In the genomic region with DNA sequence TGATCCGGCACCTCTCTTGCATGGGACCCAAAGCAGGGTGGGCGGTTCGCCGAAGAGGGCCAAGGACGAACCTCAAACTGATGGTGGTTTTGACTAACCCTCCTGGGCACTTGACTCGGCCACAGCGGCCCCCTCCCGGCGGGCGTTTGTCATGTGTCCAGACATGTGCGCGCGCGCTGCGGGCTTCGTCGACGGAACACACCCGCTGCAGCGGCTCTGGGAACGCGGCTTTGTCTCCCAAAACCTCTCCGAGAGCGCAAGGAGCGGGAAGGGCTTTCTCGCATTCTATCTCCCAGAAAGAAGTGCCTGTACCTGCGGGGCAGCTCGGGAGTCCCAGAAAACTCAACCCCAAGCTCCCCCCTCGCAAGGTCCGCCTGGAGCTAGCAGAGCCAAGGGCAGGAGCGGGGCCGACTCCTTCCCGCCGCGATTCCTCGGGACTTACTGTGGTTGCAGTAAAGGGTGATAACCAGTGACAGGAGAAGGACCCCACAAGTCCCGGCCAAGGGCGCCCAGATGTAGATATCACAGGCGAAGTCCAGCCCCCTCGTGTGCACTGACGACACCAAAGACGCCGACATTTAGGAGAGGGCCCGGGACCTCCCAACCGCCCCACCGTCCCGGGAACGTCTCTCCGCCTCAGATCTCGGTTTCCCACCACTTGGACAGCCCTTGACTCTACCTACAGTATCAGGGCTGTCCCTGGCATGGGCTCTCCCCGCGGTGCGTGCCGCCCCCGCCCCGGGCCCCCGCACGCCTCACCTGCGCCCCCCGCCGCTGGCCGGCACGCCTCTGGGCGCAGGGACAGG, we compare ENCODE assay signal across 10 cellular contexts. TPM values are rescaled to one million over a fixed set of nuclear protein-coding genes. Genes with fewer than 3 reads are reported as not detected.
A peak's percentile ranks its signal among the peaks of the same experiment; 100 is the strongest.
DNase-seq lines count a peak whose midpoint lies in the region; FAIRE-seq and TF ChIP-seq lines count a peak whose summit lies in the region.
"Had no signal": no experiment of that assay in that cellular context is flagged by ENCODE, and none has a peak within 500 bp of the region (broad histone marks: within the 10 kb centered on the region; RNA-seq: fewer than 3 reads in every experiment).

No MANE protein-coding gene starts in this region.

- no peak overlapping the region for H4K5ac ChIP-seq in H1 (ENCODE audit: insufficient read length, low read depth, low read length)

- no peak overlapping the region for H3K14ac ChIP-seq in H1 (ENCODE audit: insufficient read length)

- POLR2A ChIA-PET in H1 (lab: Charles Lee; ENCODE audit: partially characterized antibody) = no interaction called here

- H3K4me1 ChIP-seq in H1 (replicated peaks in 1 of 4; ENCODE audit: control insufficient read depth in 3 of 4, insufficient read depth in 4 of 4, low read length in 3 of 4) (peaks cover 0 to 9% (median 4%) of the 10 kb centered on the region in 4 experiments; a peak in 5 of 7 replicates), mononuclear cell (ENCODE audit: insufficient read depth, low read length) (peaks cover 47% of the 10 kb centered on the region), urinary bladder (ENCODE audit: insufficient read depth) (no peaks in the 10 kb centered on the region)

- no peak overlapping the region for H4K91ac ChIP-seq in H1 (replicated peaks; ENCODE audit: insufficient read length, low read length)

- H4K20me1 ChIP-seq in H1 (replicated peaks in 1 of 2; ENCODE audit: control insufficient read depth in 1 of 2, insufficient read depth in 2 of 2, low read length in 2 of 2) = peaks cover 0 to 10% of the 10 kb centered on the region in 2 experiments

- H3K23ac ChIP-seq in H1 (ENCODE audit: insufficient read length) = no peak overlapping the region

- H2BK120ac ChIP-seq in H1 (replicated peaks; ENCODE audit: low read depth, low read length) = no peak overlapping the region

- H2BK12ac ChIP-seq in H1 (ENCODE audit: low read depth, low read length) = no peak overlapping the region

- H3K9me3 ChIP-seq in H1 (ENCODE audit: insufficient read depth in 2 of 2, low read depth in 1 of 2, low read length in 1 of 2) = no peaks in the 10 kb centered on the region; a peak in 1 of 4 replicates
- no peaks in the 10 kb centered on the region for H3K9me3 ChIP-seq in mononuclear cell (ENCODE audit: low read depth, low read length)

- no peak overlapping the region for H2BK20ac ChIP-seq in H1 (ENCODE audit: low read length)

- peak overlapping the region; percentile 73 for H2AFZ ChIP-seq in H1 (ENCODE audit: low read length)

- WGBS in H1 (ENCODE audit: extremely low coverage in 1 of 2, insufficient coverage in 1 of 2, insufficient read length in 1 of 2, insufficient replicate concordance in 2 of 2, low coverage in 1 of 2, low lambda C conversion rate in 2 of 2, missing lambda C conversion rate in 1 of 2), 2 experiments = 7% methylated on average over 44 of the region's 64 CpGs; no CpG with 5 or more reads in 1 of the 2 experiments
- WGBS in urinary bladder = 7% methylated on average over 64 of the region's 64 CpGs

- peaks cover 0 to 8% (median 0%) of the 10 kb centered on the region in 4 experiments; a peak in 1 of 8 replicates for H3K36me3 ChIP-seq in H1 (ENCODE audit: control insufficient read depth in 2 of 4, insufficient read depth in 4 of 4, low read length in 3 of 4)
- no peaks in the 10 kb centered on the region for H3K36me3 ChIP-seq in urinary bladder (ENCODE audit: insufficient read depth)

- H2BK5ac ChIP-seq in H1 (ENCODE audit: low read depth, low read length) = no peak overlapping the region

- H3K79me1 ChIP-seq in H1 (ENCODE audit: low read depth, low read length) = no peaks in the 10 kb centered on the region

- TF ChIP-seq RAD21 in H1 (IDR thresholded peaks at IDR 0.05 in 1 of 2, conservative IDR thresholded peaks at IDR 0.05 in 1 of 2; ENCODE audit: low read depth in 2 of 2, low read length in 2 of 2) = no peak

- FAIRE-seq in H1 (lab: Jason Lieb, UNC) = no peak

- no peak overlapping the region; a peak in 2 of 7 replicates for H3K9ac ChIP-seq in H1 (replicated peaks in 1 of 4; ENCODE audit: extremely low read depth in 1 of 4, low read depth in 3 of 4, low read length in 3 of 4)

- no peak for TF ChIP-seq EP300 in H1 (IDR thresholded peaks at IDR 0.05; ENCODE audit: borderline replicate concordance in 1 of 2, low read depth in 2 of 2, low read length in 2 of 2)

- H3K27ac ChIP-seq in H1 (ENCODE audit: low read depth, low read length) = no peak overlapping the region
- H3K27ac ChIP-seq in urinary bladder (ENCODE audit: low read depth) = no peak overlapping the region

- H3K4me3 ChIP-seq in H1 (ENCODE audit: extremely low read depth in 1 of 4, insufficient read depth in 2 of 4, low read depth in 3 of 4, low read length in 4 of 4) (peak overlapping the region; percentile 17 to 56 (median 26); a peak in 7 of 8 replicates), mononuclear cell (ENCODE audit: low read length) (peak overlapping the region; percentile 46), urinary bladder (ENCODE audit: low read depth, low read length) (peak overlapping the region; percentile 33)
- H3K4me3 ChIP-seq: lung had no signal

- DNase-seq in activated T-cell treated with anti-CD3 and anti-CD28 coated beads, Interleukin-2, amount 50 U/mL, for 1 hour = peak; percentile 45
- DNase-seq in activated T-cell treated with anti-CD3 and anti-CD28 coated beads for 4 hours (no peak), H1 (ENCODE audit: low read depth in 1 of 2, low spot score in 2 of 2) (peak in 1 of 2 experiments; percentile 82), pons (ENCODE audit: low spot score) (no peak), COLO668 (lab: John Stamatoyannopoulos, UW; ENCODE audit: unreplicated experiment) (no peak), mesenteric fat pad (ENCODE audit: low spot score) (no peak)
- DNase-seq: activated CD4-positive, alpha-beta T cell treated with anti-CD3 and anti-CD28 coated beads for 4 hours had no signal

- H3K4me2 ChIP-seq in H1 (ENCODE audit: insufficient read depth in 1 of 2, low read depth in 2 of 2, low read length in 2 of 2) = peak overlapping the region; percentile 69 to 73

- H3K4ac ChIP-seq in H1 (replicated peaks; ENCODE audit: insufficient read length, low read depth, low read length) = no peak overlapping the region

- H2AK5ac ChIP-seq in H1 (ENCODE audit: low read depth, low read length) = no peak overlapping the region

- H3K23me2 ChIP-seq in H1 (ENCODE audit: low read depth, low read length) = peaks cover 14% of the 10 kb centered on the region

- TF ChIP-seq CTCF in H1 (IDR thresholded peaks at IDR 0.05; ENCODE audit: control extremely low read depth in 1 of 3, insufficient read depth in 1 of 3, low read depth in 1 of 3, low read length in 3 of 3) = no peak

- H3K27me3 ChIP-seq in H1 (replicated peaks in 1 of 4; ENCODE audit: control insufficient read depth in 3 of 4, extremely low read depth in 1 of 4, insufficient read depth in 3 of 4, low read length in 3 of 4) (peaks cover 34 to 53% (median 49%) of the 10 kb centered on the region in 4 experiments), mononuclear cell (ENCODE audit: insufficient read depth, low read length) (peaks cover 56% of the 10 kb centered on the region)

- no peaks in the 10 kb centered on the region for H3K79me2 ChIP-seq in H1 (ENCODE audit: control insufficient read depth in 1 of 2, insufficient read depth in 2 of 2, low read length in 2 of 2)

- no peak overlapping the region for H3K56ac ChIP-seq in H1 (replicated peaks; ENCODE audit: insufficient read length, low read depth, low read length)

- no peak overlapping the region for H3K18ac ChIP-seq in H1 (ENCODE audit: extremely low read depth, low read length)

- TF ChIP-seq POLR2A in H1 (IDR thresholded peaks at IDR 0.05; ENCODE audit: control extremely low read depth in 1 of 2, low read depth in 2 of 2, low read length in 2 of 2) = no peak

- CTCF ChIA-PET in H1 (lab: Charles Lee; ENCODE audit: partially characterized antibody) = interaction anchor here (0.8 kb wide), 1 partner anchor 24 kb away, joined by 3 read pairs; no protein-coding TSS in a partner anchor

- H4K8ac ChIP-seq in H1 (ENCODE audit: extremely low read depth, insufficient read depth, low read length) = peak overlapping the region; percentile 11; the same call in 1 of the 2 replicates

- H2BK15ac ChIP-seq in H1 (ENCODE audit: low read length) = no peak overlapping the region

TF ChIP-seq in H1, 55 proteins besides CTCF, POLR2A, EP300 and RAD21 (continues in another document):
- TF ChIP-seq HDAC2 (IDR thresholded peaks at IDR 0.05; ENCODE audit: borderline replicate concordance in 1 of 2, low read depth in 2 of 2, low read length in 2 of 2) = 0 out of 4 replicates have a peak, but pooled peaks of 1 of the 2 experiments have one; percentile 47
- TF ChIP-seq RFX5 (IDR thresholded peaks at IDR 0.05; ENCODE audit: borderline replicate concordance, low read depth, low read length) = no peak
- no peak for TF ChIP-seq POLR2AphosphoS5 (IDR thresholded peaks at IDR 0.05; ENCODE audit: low read depth, low read length)
- TF ChIP-seq SIRT6 (IDR thresholded peaks at IDR 0.05; ENCODE audit: low read length) = no peak
- peak; percentile 84 for TF ChIP-seq KDM4A (IDR thresholded peaks at IDR 0.05; ENCODE audit: low read depth, low read length, severe bottlenecking)
- TF ChIP-seq RNF2 (IDR thresholded peaks at IDR 0.05; ENCODE audit: borderline replicate concordance, low read depth, low read length, missing control alignments, poor library complexity, severe bottlenecking) = peak; percentile 73
- TF ChIP-seq, protein P1, sequence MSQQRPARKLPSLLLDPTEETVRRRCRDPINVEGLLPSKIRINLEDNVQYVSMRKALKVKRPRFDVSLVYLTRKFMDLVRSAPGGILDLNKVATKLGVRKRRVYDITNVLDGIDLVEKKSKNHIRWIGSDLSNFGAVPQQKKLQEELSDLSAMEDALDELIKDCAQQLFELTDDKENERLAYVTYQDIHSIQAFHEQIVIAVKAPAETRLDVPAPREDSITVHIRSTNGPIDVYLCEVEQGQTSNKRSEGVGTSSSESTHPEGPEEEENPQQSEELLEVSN (IDR thresholded peaks at IDR 0.05) = peak; percentile 99
- 0 out of 2 replicates have a peak, but pooled peaks have one; percentile 11 for TF ChIP-seq EGR1 (IDR thresholded peaks at IDR 0.05; ENCODE audit: borderline replicate concordance, low read depth, low read length)
- 0 out of 2 replicates have a peak, but pooled peaks have one; percentile 66 for TF ChIP-seq GTF2F1 (IDR thresholded peaks at IDR 0.05; ENCODE audit: borderline replicate concordance, low read depth, low read length)

RNA-seq across cellular contexts. Expression of a gene that starts 1.6 kb away (rescaled TPM):
- total RNA-seq in H1 (2021; fragmentation: NEBNext Ultra II Directional; extraction: Animal tissue kit (Norgen Biotek cat#: 25700)) = 0.39 and 0.48 TPM in 2 replicates
- 0.14 and 0.20 TPM in 2 replicates for polyA plus RNA-seq in H1 (2011; rRNA removed)
- polyA plus RNA-seq in H1 (2011; cell fraction: cytosol; rRNA removed) = 0.17 TPM
- 0.31 TPM for polyA plus RNA-seq in H1 (2011; cell fraction: nucleus; rRNA removed)
- 0.15 to 0.27 TPM (median 0.16 TPM) in 4 replicates for polyA plus RNA-seq in H1 (2012, experiment 1 of 2)
- 0.09 TPM for polyA plus RNA-seq in H1 (2012, experiment 2 of 2)
- 0.55 TPM for polyA plus RNA-seq in H1 (2013, experiment 1 of 2)
- polyA plus RNA-seq in H1 (2013, experiment 2 of 2) = 0.64 TPM
- not detected in 2 replicates for polyA minus RNA-seq in H1 (2011; rRNA and poly(A)+ RNA removed)
- polyA minus RNA-seq in H1 (2011; cell fraction: cytosol; rRNA and poly(A)+ RNA removed) = not detected
- not detected for polyA minus RNA-seq in H1 (2011; cell fraction: nucleus; rRNA and poly(A)+ RNA removed)
- 25.6 TPM for total RNA-seq in mononuclear cell
- not detected for total RNA-seq in urinary bladder
- polyA plus RNA-seq in urinary bladder = 2.1 TPM
- 2.8 TPM for total RNA-seq in mesenteric fat pad
